15 cellular contexts compared by ENCODE assay signal in genomic region chr20:63129376-63129965, GRCh38.
"Had no signal": no experiment of that assay in that cellular context is flagged by ENCODE, and none has a peak within 500 bp of the region (broad histone marks: within the 10 kb centered on the region; RNA-seq: fewer than 3 reads in every experiment).

No MANE protein-coding gene starts in this region.

- H3K36me3 Mint-ChIP-seq: activated naive CD8-positive, alpha-beta T cell treated with anti-CD3 and anti-CD28 coated beads for 36 hours; stimulated activated effector memory CD8-positive, alpha-beta T cell treated with anti-CD3 and anti-CD28 coated beads, Interleukin-12 subunit alpha, Interleukin-12 subunit beta, amount 100 ng/mL, for 72 hours had no signal

- H3K27ac Mint-ChIP-seq: activated CD4-positive, alpha-beta T cell treated with anti-CD3 and anti-CD28 coated beads, Interleukin-2, amount 10 ng/mL, durations not matched to agents 7 days and 5 days; activated naive CD8-positive, alpha-beta T cell treated with anti-CD3 and anti-CD28 coated beads for 36 hours; nephron progenitor cell; stimulated activated effector memory CD8-positive, alpha-beta T cell treated with anti-CD3 and anti-CD28 coated beads, Interleukin-12 subunit alpha, Interleukin-12 subunit beta, amount 100 ng/mL, for 72 hours had no signal

- H3K4me1 Mint-ChIP-seq: activated CD4-positive, alpha-beta T cell treated with anti-CD3 and anti-CD28 coated beads, Interleukin-2, amount 10 ng/mL, durations not matched to agents 7 days and 5 days; activated naive CD8-positive, alpha-beta T cell treated with anti-CD3 and anti-CD28 coated beads for 36 hours; nephron progenitor cell; stimulated activated effector memory CD8-positive, alpha-beta T cell treated with anti-CD3 and anti-CD28 coated beads, Interleukin-12 subunit alpha, Interleukin-12 subunit beta, amount 100 ng/mL, for 72 hours had no signal

- H3K9me3 ChIP-seq: ascending aorta, pancreas, thyroid gland had no signal

- H3K4me3 ChIP-seq: ascending aorta, pancreas, SK-N-MC, thyroid gland had no signal

- ATAC-seq: foreskin keratinocyte; left ventricle myocardium superior; pancreas; stimulated activated effector memory CD8-positive, alpha-beta T cell treated with anti-CD3 and anti-CD28 coated beads, Interleukin-12 subunit alpha, Interleukin-12 subunit beta, amount 100 ng/mL, for 72 hours had no signal

- H3K4me3 Mint-ChIP-seq: activated CD4-positive, alpha-beta T cell treated with anti-CD3 and anti-CD28 coated beads, Interleukin-2, amount 10 ng/mL, durations not matched to agents 7 days and 5 days; activated naive CD8-positive, alpha-beta T cell treated with anti-CD3 and anti-CD28 coated beads for 36 hours; nephron progenitor cell; stimulated activated effector memory CD8-positive, alpha-beta T cell treated with anti-CD3 and anti-CD28 coated beads, Interleukin-12 subunit alpha, Interleukin-12 subunit beta, amount 100 ng/mL, for 72 hours had no signal

- DNase-seq: activated CD4-positive, alpha-beta T cell treated with anti-CD3 and anti-CD28 coated beads, Interleukin-2, amount 10 ng/mL, durations not matched to agents 7 days and 5 days; activated CD8-positive, alpha-beta memory T cell treated with anti-CD3 and anti-CD28 coated beads for 24 hours; activated effector memory CD4-positive, alpha-beta T cell treated with Interleukin-2 at 50 U/mL for 16 hours; activated naive CD8-positive, alpha-beta T cell treated with anti-CD3 and anti-CD28 coated beads for 36 hours; foreskin keratinocyte; left ventricle myocardium superior; mesenchymal stem cell; retina; small intestine; thyroid gland had no signal

- H3K9me3 Mint-ChIP-seq: activated CD4-positive, alpha-beta T cell treated with anti-CD3 and anti-CD28 coated beads, Interleukin-2, amount 10 ng/mL, durations not matched to agents 7 days and 5 days; activated naive CD8-positive, alpha-beta T cell treated with anti-CD3 and anti-CD28 coated beads for 36 hours; nephron progenitor cell; stimulated activated effector memory CD8-positive, alpha-beta T cell treated with anti-CD3 and anti-CD28 coated beads, Interleukin-12 subunit alpha, Interleukin-12 subunit beta, amount 100 ng/mL, for 72 hours had no signal

- H3K36me3 ChIP-seq: ascending aorta, pancreas, thyroid gland had no signal

- H3K27me3 ChIP-seq: ascending aorta, foreskin keratinocyte, pancreas, thyroid gland had no signal

- H3K27ac ChIP-seq: ascending aorta, foreskin keratinocyte, pancreas, SK-N-MC, thyroid gland had no signal

- H3K4me1 ChIP-seq: ascending aorta, foreskin keratinocyte, pancreas, thyroid gland had no signal
